2 cellular contexts compared by ENCODE assay signal in genomic region chr19:41221514-41222205, GRCh38.
A peak's percentile ranks its signal among the peaks of the same experiment; 100 is the strongest.
TF ChIP-seq lines count a peak whose summit lies in the region.

No MANE protein-coding gene starts in this region.

TF ChIP-seq in A549, 52 proteins besides CTCF, POLR2A, EP300 and RAD21:
- TF ChIP-seq HMGXB4 (CRISPR knock-in tag; IDR thresholded peaks at IDR 0.05; ENCODE audit: borderline replicate concordance), result no peak
- TF ChIP-seq FOSL2 (IDR thresholded peaks at IDR 0.05), result no peak
- 0 out of 2 replicates have a peak, but pooled peaks have one; percentile 2 for TF ChIP-seq FOSL2 (CRISPR knock-in tag; IDR thresholded peaks at IDR 0.05)

TF ChIP-seq in endothelial cell of umbilical vein, 7 proteins besides CTCF, POLR2A, EP300 and RAD21:
- TF ChIP-seq FOS (IDR thresholded peaks at IDR 0.05; ENCODE audit: borderline replicate concordance, insufficient read depth, low read length), result no peak
- TF ChIP-seq MYC (IDR thresholded peaks at IDR 0.05; ENCODE audit: low read depth, low read length), result no peak
- no peak for TF ChIP-seq GATA2 (IDR thresholded peaks at IDR 0.05; ENCODE audit: insufficient read depth, insufficient read length, low read depth, low read length)
- no peak for TF ChIP-seq EZH2 (IDR thresholded peaks at IDR 0.05; ENCODE audit: borderline replicate concordance, low read depth, low read length, severe bottlenecking)
- no peak for TF ChIP-seq JUN (IDR thresholded peaks at IDR 0.05; ENCODE audit: borderline replicate concordance, insufficient read depth, insufficient read length, low read depth)
- TF ChIP-seq MAX (IDR thresholded peaks at IDR 0.05; ENCODE audit: insufficient read depth, insufficient read length), result no peak
- no peak for TF ChIP-seq POLR2AphosphoS5 (IDR thresholded peaks at IDR 0.05; ENCODE audit: insufficient read depth, low read depth, low read length)
